Comparison of ENCODE assay signal across 9 cellular contexts in genomic region chr11:44979536-44980399, GRCh38. TPM values are rescaled to one million over a fixed set of nuclear protein-coding genes. Genes with fewer than 3 reads are reported as not detected.
A peak's percentile ranks its signal among the peaks of the same experiment; 100 is the strongest.
DNase-seq lines count a peak whose midpoint lies in the region; ATAC-seq and TF ChIP-seq lines count a peak whose summit lies in the region.
"Had no signal": no experiment of that assay in that cellular context is flagged by ENCODE, and none has a peak within 500 bp of the region (broad histone marks: within the 10 kb centered on the region; RNA-seq: fewer than 3 reads in every experiment).

No MANE protein-coding gene starts in this region.

- no peaks in the 10 kb centered on the region for H3K36me3 Mint-ChIP-seq in activated T-cell treated with anti-CD3 and anti-CD28 coated beads, Interleukin-2, amount 50 U/mL, for 4 hours (ENCODE audit: insufficient read depth)

- H3K4me1 ChIP-seq in HUES64 (ENCODE audit: insufficient read depth, low read length) (peaks cover 18% of the 10 kb centered on the region; the same call in 1 of the 2 replicates), NT2/D1 (ENCODE audit: insufficient read depth, insufficient read length) (peaks cover 38% of the 10 kb centered on the region), left ventricle myocardium inferior (peaks cover 33% of the 10 kb centered on the region)

- ATAC-seq in sciatic nerve = peak; percentile 33
- ATAC-seq in activated T-cell treated with anti-CD3 and anti-CD28 coated beads, Interleukin-2, amount 50 U/mL, for 4 hours = no peak

- no peak for TF ChIP-seq CTCF in left ventricle myocardium inferior (IDR thresholded peaks at IDR 0.05; ENCODE audit: borderline replicate concordance)

- H3K27ac ChIP-seq in HUES64 (ENCODE audit: low read depth, low read length) = peak overlapping the region; percentile 50; the same call in 1 of the 2 replicates
- H3K27ac ChIP-seq in left ventricle myocardium inferior (replicated peaks) = peak overlapping the region; percentile 22

- WGBS in HUES64 = 72% methylated on average over 25 of the region's 25 CpGs

- peaks cover 8% of the 10 kb centered on the region for H3K4me1 Mint-ChIP-seq in activated T-cell treated with anti-CD3 and anti-CD28 coated beads, Interleukin-2, amount 50 U/mL, for 4 hours (ENCODE audit: low read depth)

- H3K27me3 Mint-ChIP-seq in activated T-cell treated with anti-CD3 and anti-CD28 coated beads, Interleukin-2, amount 50 U/mL, for 4 hours (ENCODE audit: low read depth) = no peaks in the 10 kb centered on the region

- no peaks in the 10 kb centered on the region for H3K27me3 ChIP-seq in HUES64 (ENCODE audit: insufficient read depth, low read length)
- no peaks in the 10 kb centered on the region for H3K27me3 ChIP-seq in NT2/D1 (ENCODE audit: insufficient read depth, insufficient read length)
- H3K27me3 ChIP-seq in left ventricle myocardium inferior (ENCODE audit: low read depth) = no peaks in the 10 kb centered on the region

- no peak overlapping the region for H3K4me3 Mint-ChIP-seq in activated T-cell treated with anti-CD3 and anti-CD28 coated beads, Interleukin-2, amount 50 U/mL, for 4 hours

- H3K36me3 ChIP-seq in HUES64 (ENCODE audit: insufficient read depth, low read length) = no peaks in the 10 kb centered on the region
- H3K36me3 ChIP-seq in NT2/D1 (ENCODE audit: insufficient read depth, insufficient read length, low read length) = no peaks in the 10 kb centered on the region
- H3K36me3 ChIP-seq in left ventricle myocardium inferior = no peaks in the 10 kb centered on the region

- DNase-seq in NT2/D1 (ENCODE audit: low read depth, low spot score) (no peak), left ventricle myocardium inferior (no peak), sciatic nerve (ENCODE audit: low spot score) (no peak), KG1 (lab: John Stamatoyannopoulos, UW) (no peak), AG20443 (ENCODE audit: low spot score) (no peak)
- no peak for DNase-seq in activated T-cell treated with anti-CD3 and anti-CD28 coated beads, Interleukin-2, amount 50 U/mL, for 4 hours
- no peak for DNase-seq in activated CD4-positive, alpha-beta T cell treated with anti-CD3 and anti-CD28 coated beads for 4 hours
- DNase-seq: NCI-H524 had no signal

- no peaks in the 10 kb centered on the region for H3K9me3 Mint-ChIP-seq in activated T-cell treated with anti-CD3 and anti-CD28 coated beads, Interleukin-2, amount 50 U/mL, for 4 hours

- no peak overlapping the region; the same call in 1 of the 2 replicates for H3K9ac ChIP-seq in HUES64 (ENCODE audit: low read depth, low read length)
- H3K9ac ChIP-seq in NT2/D1 (ENCODE audit: insufficient read length, low read depth) = peak overlapping the region; percentile 34

- H3K9me3 ChIP-seq in HUES64 (ENCODE audit: insufficient read depth, low read depth, low read length) (no peaks in the 10 kb centered on the region), NT2/D1 (ENCODE audit: insufficient read depth, low read length) (no peaks in the 10 kb centered on the region), left ventricle myocardium inferior (replicated peaks) (no peaks in the 10 kb centered on the region)

- intact Hi-C loops in left ventricle myocardium inferior (cut with micrococcal nuclease) (no loop called here), sciatic nerve (cut with DNase I) (no loop called here)

- H3K4me3 ChIP-seq in HUES64 (ENCODE audit: low read length) (no peak overlapping the region), NT2/D1 (ENCODE audit: insufficient read length, low read depth) (no peak overlapping the region), left ventricle myocardium inferior (no peak overlapping the region)

RNA-seq across cellular contexts. Expression of gene TP53I11, which starts 29.1 kb away (rescaled TPM):
- 44.9 TPM for polyA plus RNA-seq in HUES64 (2013, experiment 1 of 2)
- 50.0 TPM for polyA plus RNA-seq in HUES64 (2013, experiment 2 of 2)
- total RNA-seq in left ventricle myocardium inferior (39.4 TPM), sciatic nerve (101 TPM)
- total RNA-seq in activated T-cell treated with anti-CD3 and anti-CD28 coated beads, Interleukin-2, amount 50 U/mL, for 4 hours = 10 to 100 TPM in 1 of 3 donors, 1 to 10 TPM in 2; 8.1 to 13.5 (median 9.2) TPM
